8 cellular contexts compared by ENCODE assay signal in the genomic region with DNA sequence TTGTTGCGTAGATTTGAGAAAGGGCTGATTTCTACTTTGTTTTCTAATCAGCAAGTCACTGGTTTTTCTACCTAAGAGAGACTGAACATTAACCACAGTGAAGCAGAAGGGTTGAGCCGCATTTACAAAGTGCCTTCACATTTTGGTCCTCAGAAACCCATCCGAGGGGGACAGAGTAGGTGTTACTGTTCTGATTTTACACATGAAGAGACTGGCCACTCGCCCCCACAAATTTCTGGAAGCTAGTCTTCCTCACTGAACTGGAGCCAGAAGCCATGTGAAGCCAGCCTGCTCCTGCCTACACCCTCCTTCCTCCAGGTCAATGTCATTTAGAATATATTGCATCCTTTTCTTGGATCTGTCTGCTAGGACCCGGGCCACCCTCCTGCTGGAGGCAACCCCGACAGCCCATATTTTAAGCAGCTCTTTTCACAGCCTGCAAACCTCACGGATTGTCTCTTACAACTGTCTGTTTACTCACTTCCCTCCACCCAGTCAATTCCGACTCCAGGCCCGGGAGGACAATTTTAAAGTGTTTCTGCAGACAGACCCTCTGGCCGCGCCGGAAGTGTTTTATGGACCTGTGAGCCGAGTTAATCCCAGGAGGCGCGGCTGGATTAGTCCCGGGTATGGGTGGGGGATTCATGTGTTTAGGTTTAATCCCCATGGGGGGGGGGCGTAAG.
DNase-seq lines count a peak whose midpoint lies in the region; TF ChIP-seq lines count a peak whose summit lies in the region.

No MANE protein-coding gene starts in this region.

- intact Hi-C loops in PC-9 (cut with micrococcal nuclease; ENCODE audit: unreplicated experiment) (no loop called here), esophagus muscularis mucosa (cut with DNase I) (loop anchor here (5.0 to 10.0 kb wide), 2 partner anchors 79 to 94 kb away; no protein-coding TSS in a partner anchor)

- no peak for TF ChIP-seq EP300 in esophagus muscularis mucosa (IDR thresholded peaks at IDR 0.05)

- H3F3A ChIP-seq in PC-9 (ENCODE audit: insufficient read depth, low read depth) = 0 out of 2 replicates have a peak, but pooled peaks cover 4% of the 10 kb centered on the region

- no peaks in the 10 kb centered on the region for H4K20me1 ChIP-seq in PC-9 (ENCODE audit: insufficient read depth)

- H3K4me2 ChIP-seq in PC-9 (peak overlapping the region; percentile 79), skeletal muscle satellite cell (ENCODE audit: low read length) (peak overlapping the region; percentile 94)

- peak overlapping the region; percentile 68 for H3K9ac ChIP-seq in skeletal muscle satellite cell (ENCODE audit: low read depth, low read length)

- TF ChIP-seq CTCF in GM12875 (IDR thresholded peaks at IDR 0.05; ENCODE audit: borderline replicate concordance, insufficient read depth, low read depth, low read length) (no peak), PC-9 (conservative IDR thresholded peaks at IDR 0.05) (no peak), esophagus muscularis mucosa (IDR thresholded peaks at IDR 0.05) (no peak)

- CTCF ChIA-PET in PC-9 (lab: Charles Lee) = no interaction called here

- no peaks in the 10 kb centered on the region for H3K27me3 ChIP-seq in PC-9 (ENCODE audit: insufficient read depth, low read depth)
- peaks cover 0 to 23% (median 2%) of the 10 kb centered on the region in 4 donors for H3K27me3 ChIP-seq in esophagus muscularis mucosa
- peaks cover 14% of the 10 kb centered on the region for H3K27me3 ChIP-seq in skeletal muscle satellite cell (ENCODE audit: control insufficient read depth, insufficient read depth, low read length)

- TF ChIP-seq POLR2A in esophagus muscularis mucosa (IDR thresholded peaks at IDR 0.05; ENCODE audit: low read depth) = no peak

- BruUV-seq in PC-9 (replicated peaks; lab: Mats Ljungman, UMichigan) = no TSS peak

- H3K9me2 ChIP-seq in PC-9 (ENCODE audit: insufficient read depth) = no peaks in the 10 kb centered on the region

- no peaks in the 10 kb centered on the region for H3K79me2 ChIP-seq in PC-9 (ENCODE audit: low read depth)

- H3K4me3 ChIP-seq in GM12875 (ENCODE audit: low read depth, low read length) = peak overlapping the region; percentile 58
- H3K4me3 ChIP-seq in PC-9 = peak overlapping the region; percentile 52; the same call in 1 of the 2 replicates
- H3K4me3 ChIP-seq in esophagus muscularis mucosa = peak overlapping the region; percentile 54 to 58 (median 57)
- peak overlapping the region; percentile 72 for H3K4me3 ChIP-seq in skeletal muscle satellite cell (ENCODE audit: low read length)

- H3K27ac ChIP-seq in PC-9 (no peak overlapping the region), esophagus muscularis mucosa (replicated peaks in 1 of 4) (peak overlapping the region; percentile 90 to 96 (median 94))

- H3K36me3 ChIP-seq in PC-9 (ENCODE audit: low read depth) = no peaks in the 10 kb centered on the region
- no peaks in the 10 kb centered on the region for H3K36me3 ChIP-seq in esophagus muscularis mucosa
- H3K36me3 ChIP-seq in skeletal muscle satellite cell (ENCODE audit: insufficient read depth, low read length) = no peaks in the 10 kb centered on the region

- no peaks in the 10 kb centered on the region for H3K9me3 ChIP-seq in PC-9 (ENCODE audit: insufficient read depth, low read depth)
- no peaks in the 10 kb centered on the region for H3K9me3 ChIP-seq in esophagus muscularis mucosa
- H3K9me3 ChIP-seq in skeletal muscle satellite cell (replicated peaks; ENCODE audit: low read length) = no peaks in the 10 kb centered on the region

- 19% methylated on average over 15 of the region's 17 CpGs for WGBS in esophagus muscularis mucosa

- H2AFZ ChIP-seq in PC-9 = 0 out of 2 replicates have a peak overlapping the region, but pooled peaks have one; percentile 60

- no peak for DNase-seq in PC-9
- no peak for DNase-seq in esophagus muscularis mucosa (ENCODE audit: extremely low spot score)
- no peak for DNase-seq in effector CD4-positive, alpha-beta T cell
- no peak for DNase-seq in 8988T
- no peak for DNase-seq in SW480 (ENCODE audit: low spot score)
- DNase-seq in D341Med (ENCODE audit: low spot score) = no peak

- POLR2A ChIA-PET in PC-9 (lab: Charles Lee; ENCODE audit: unreplicated experiment) = no interaction called here

- 0 out of 2 replicates have a peak, but pooled peaks cover 6% of the 10 kb centered on the region for H3K4me1 ChIP-seq in PC-9 (replicated peaks; ENCODE audit: insufficient read depth)
- peaks cover 25 to 94% (median 64%) of the 10 kb centered on the region in 4 donors for H3K4me1 ChIP-seq in esophagus muscularis mucosa
- H3K4me1 ChIP-seq in skeletal muscle satellite cell (ENCODE audit: control insufficient read depth, insufficient read depth, low read length) = peaks cover 42% of the 10 kb centered on the region
